1 cellular context compared by ENCODE assay signal in the genomic region with DNA sequence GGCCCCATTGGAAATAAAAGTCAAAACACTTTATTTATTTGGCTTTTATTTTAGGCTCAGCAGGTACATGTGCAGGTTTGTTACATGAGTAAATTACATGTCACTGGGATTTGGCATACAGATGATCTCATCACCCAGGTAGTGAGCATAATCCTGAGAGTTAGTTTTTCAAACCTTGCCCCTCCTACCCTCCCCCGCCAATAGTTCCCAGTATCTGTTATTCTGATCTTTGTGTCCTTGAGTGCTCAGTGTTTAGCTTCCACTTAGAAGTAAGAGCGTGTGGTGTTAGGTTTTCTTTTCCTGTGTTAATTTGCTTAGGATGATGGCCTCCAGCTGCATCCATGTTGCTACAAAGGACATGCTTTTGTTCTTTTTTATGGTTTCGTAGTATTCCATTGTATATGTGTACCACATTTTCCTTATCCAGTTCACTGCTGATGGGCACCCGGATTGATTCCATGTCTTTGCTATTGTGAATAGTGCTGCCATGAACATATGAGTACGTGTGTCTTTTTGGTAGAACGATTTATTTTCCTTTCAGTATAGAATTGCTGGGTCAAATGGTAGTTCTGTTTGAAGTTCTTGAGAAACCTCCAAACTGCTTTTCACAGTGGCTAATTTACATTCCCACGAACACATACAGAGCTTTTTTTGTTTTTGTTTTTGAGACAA.
TF ChIP-seq lines count a peak whose summit lies in the region.

No MANE protein-coding gene starts in this region.

TF ChIP-seq in HepG2, 621 proteins besides CTCF, POLR2A, EP300 and RAD21 (continued from another document):
- TF ChIP-seq, protein P1, sequence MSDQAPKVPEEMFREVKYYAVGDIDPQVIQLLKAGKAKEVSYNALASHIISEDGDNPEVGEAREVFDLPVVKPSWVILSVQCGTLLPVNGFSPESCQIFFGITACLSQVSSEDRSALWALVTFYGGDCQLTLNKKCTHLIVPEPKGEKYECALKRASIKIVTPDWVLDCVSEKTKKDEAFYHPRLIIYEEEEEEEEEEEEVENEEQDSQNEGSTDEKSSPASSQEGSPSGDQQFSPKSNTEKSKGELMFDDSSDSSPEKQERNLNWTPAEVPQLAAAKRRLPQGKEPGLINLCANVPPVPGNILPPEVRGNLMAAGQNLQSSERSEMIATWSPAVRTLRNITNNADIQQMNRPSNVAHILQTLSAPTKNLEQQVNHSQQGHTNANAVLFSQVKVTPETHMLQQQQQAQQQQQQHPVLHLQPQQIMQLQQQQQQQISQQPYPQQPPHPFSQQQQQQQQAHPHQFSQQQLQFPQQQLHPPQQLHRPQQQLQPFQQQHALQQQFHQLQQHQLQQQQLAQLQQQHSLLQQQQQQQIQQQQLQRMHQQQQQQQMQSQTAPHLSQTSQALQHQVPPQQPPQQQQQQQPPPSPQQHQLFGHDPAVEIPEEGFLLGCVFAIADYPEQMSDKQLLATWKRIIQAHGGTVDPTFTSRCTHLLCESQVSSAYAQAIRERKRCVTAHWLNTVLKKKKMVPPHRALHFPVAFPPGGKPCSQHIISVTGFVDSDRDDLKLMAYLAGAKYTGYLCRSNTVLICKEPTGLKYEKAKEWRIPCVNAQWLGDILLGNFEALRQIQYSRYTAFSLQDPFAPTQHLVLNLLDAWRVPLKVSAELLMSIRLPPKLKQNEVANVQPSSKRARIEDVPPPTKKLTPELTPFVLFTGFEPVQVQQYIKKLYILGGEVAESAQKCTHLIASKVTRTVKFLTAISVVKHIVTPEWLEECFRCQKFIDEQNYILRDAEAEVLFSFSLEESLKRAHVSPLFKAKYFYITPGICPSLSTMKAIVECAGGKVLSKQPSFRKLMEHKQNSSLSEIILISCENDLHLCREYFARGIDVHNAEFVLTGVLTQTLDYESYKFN (CRISPR knock-in tag; conservative IDR thresholded peaks at IDR 0.05): peak; percentile 41; the same call in 1 of the 2 replicates
- TF ChIP-seq, protein P2, sequence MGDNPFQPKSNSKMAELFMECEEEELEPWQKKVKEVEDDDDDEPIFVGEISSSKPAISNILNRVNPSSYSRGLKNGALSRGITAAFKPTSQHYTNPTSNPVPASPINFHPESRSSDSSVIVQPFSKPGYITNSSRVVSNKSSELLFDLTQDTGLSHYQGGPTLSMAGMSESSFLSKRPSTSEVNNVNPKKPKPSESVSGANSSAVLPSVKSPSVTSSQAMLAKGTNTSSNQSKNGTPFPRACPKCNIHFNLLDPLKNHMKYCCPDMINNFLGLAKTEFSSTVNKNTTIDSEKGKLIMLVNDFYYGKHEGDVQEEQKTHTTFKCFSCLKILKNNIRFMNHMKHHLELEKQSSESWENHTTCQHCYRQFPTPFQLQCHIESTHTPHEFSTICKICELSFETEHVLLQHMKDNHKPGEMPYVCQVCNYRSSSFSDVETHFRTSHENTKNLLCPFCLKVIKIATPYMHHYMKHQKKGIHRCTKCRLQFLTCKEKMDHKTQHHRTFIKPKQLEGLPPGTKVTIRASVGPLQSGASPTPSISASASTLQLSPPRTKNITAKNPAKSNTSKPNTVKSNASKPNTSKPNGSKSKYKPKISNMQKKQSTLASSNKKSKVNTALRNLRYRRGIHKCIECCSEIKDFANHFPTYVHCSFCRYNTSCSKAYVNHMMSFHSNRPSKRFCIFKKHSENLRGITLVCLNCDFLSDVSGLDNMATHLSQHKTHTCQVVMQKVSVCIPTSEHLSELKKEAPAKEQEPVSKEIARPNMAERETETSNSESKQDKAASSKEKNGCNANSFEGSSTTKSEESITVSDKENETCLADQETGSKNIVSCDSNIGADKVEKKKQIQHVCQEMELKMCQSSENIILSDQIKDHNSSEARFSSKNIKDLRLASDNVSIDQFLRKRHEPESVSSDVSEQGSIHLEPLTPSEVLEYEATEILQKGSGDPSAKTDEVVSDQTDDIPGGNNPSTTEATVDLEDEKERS (CRISPR knock-in tag; IDR thresholded peaks at IDR 0.05): 0 out of 2 replicates have a peak, but pooled peaks have one; percentile 33
- TF ChIP-seq ZFP90 (CRISPR knock-in tag; IDR thresholded peaks at IDR 0.05; ENCODE audit: borderline replicate concordance) (no peak), CSRNP1 (CRISPR knock-in tag; IDR thresholded peaks at IDR 0.05) (no peak), ATF7 (IDR thresholded peaks at IDR 0.05) (peak; percentile 51), ATF7 (CRISPR knock-in tag; IDR thresholded peaks at IDR 0.05) (no peak), ZNF7 (CRISPR knock-in tag; IDR thresholded peaks at IDR 0.05) (no peak), ZMYM3 (CRISPR knock-in tag; IDR thresholded peaks at IDR 0.05) (peak; percentile 62; the same call in 1 of the 2 replicates), SOX13 (IDR thresholded peaks at IDR 0.05) (no peak), SOX13 (CRISPR knock-in tag; conservative IDR thresholded peaks at IDR 0.05 in 1 of 2, IDR thresholded peaks at IDR 0.05 in 1 of 2) (0 out of 4 replicates have a peak, but pooled peaks of 1 of the 2 experiments have one; percentile 6), ZNF281 (CRISPR knock-in tag; IDR thresholded peaks at IDR 0.05; ENCODE audit: borderline replicate concordance) (peak; percentile 83), SOX5 (CRISPR knock-in tag; IDR thresholded peaks at IDR 0.05; ENCODE audit: borderline replicate concordance) (0 out of 2 replicates have a peak, but pooled peaks have one; percentile 18), KMT2A (CRISPR knock-in tag; IDR thresholded peaks at IDR 0.05) (no peak), ZKSCAN8 (CRISPR knock-in tag; IDR thresholded peaks at IDR 0.05; ENCODE audit: borderline replicate concordance) (no peak), HDAC2 (CRISPR knock-in tag; IDR thresholded peaks at IDR 0.05) (0 out of 2 replicates have a peak, but pooled peaks have one; percentile 18), MED1 (CRISPR knock-in tag; IDR thresholded peaks at IDR 0.05) (0 out of 2 replicates have a peak, but pooled peaks have one; percentile 16), ARNTL (CRISPR knock-in tag; IDR thresholded peaks at IDR 0.05) (no peak), SAP130 (CRISPR knock-in tag; IDR thresholded peaks at IDR 0.05; ENCODE audit: low read depth) (0 out of 2 replicates have a peak, but pooled peaks have one; percentile 17), FOXK1 (CRISPR knock-in tag; IDR thresholded peaks at IDR 0.05; ENCODE audit: borderline replicate concordance, low read depth) (0 out of 2 replicates have a peak, but pooled peaks have one; percentile 11), HNF4G (IDR thresholded peaks at IDR 0.05; ENCODE audit: borderline replicate concordance, low read depth, low read length) (0 out of 2 replicates have a peak, but pooled peaks have one; percentile 6), HNF4G (CRISPR knock-in tag; IDR thresholded peaks at IDR 0.05; ENCODE audit: borderline replicate concordance, low read depth) (no peak)
- TF ChIP-seq, protein P3, sequence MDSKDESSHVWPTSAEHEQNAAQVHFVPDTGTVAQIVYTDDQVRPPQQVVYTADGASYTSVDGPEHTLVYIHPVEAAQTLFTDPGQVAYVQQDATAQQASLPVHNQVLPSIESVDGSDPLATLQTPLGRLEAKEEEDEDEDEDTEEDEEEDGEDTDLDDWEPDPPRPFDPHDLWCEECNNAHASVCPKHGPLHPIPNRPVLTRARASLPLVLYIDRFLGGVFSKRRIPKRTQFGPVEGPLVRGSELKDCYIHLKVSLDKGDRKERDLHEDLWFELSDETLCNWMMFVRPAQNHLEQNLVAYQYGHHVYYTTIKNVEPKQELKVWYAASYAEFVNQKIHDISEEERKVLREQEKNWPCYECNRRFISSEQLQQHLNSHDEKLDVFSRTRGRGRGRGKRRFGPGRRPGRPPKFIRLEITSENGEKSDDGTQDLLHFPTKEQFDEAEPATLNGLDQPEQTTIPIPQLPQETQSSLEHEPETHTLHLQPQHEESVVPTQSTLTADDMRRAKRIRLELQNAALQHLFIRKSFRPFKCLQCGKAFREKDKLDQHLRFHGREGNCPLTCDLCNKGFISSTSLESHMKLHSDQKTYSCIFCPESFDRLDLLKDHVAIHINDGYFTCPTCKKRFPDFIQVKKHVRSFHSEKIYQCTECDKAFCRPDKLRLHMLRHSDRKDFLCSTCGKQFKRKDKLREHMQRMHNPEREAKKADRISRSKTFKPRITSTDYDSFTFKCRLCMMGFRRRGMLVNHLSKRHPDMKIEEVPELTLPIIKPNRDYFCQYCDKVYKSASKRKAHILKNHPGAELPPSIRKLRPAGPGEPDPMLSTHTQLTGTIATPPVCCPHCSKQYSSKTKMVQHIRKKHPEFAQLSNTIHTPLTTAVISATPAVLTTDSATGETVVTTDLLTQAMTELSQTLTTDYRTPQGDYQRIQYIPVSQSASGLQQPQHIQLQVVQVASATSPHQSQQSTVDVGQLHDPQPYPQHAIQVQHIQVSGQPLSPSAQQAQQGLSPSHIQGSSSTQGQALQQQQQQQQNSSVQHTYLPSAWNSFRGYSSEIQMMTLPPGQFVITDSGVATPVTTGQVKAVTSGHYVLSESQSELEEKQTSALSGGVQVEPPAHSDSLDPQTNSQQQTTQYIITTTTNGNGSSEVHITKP (CRISPR knock-in tag; IDR thresholded peaks at IDR 0.05; ENCODE audit: low read depth): 0 out of 2 replicates have a peak, but pooled peaks have one; percentile 22
- TF ChIP-seq, protein P4, sequence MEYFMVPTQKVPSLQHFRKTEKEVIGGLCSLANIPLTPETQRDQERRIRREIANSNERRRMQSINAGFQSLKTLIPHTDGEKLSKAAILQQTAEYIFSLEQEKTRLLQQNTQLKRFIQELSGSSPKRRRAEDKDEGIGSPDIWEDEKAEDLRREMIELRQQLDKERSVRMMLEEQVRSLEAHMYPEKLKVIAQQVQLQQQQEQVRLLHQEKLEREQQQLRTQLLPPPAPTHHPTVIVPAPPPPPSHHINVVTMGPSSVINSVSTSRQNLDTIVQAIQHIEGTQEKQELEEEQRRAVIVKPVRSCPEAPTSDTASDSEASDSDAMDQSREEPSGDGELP (IDR thresholded peaks at IDR 0.05; ENCODE audit: borderline replicate concordance, low read depth): peak; percentile 13; the same call in 1 of the 2 replicates
